Comparison of ENCODE assay signal across 8 cellular contexts in genomic region chr17:38851434-38851833, GRCh38. TPM values are rescaled to one million over a fixed set of nuclear protein-coding genes. Genes with fewer than 3 reads are reported as not detected.
DNase-seq lines count a peak whose midpoint lies in the region; FAIRE-seq and TF ChIP-seq lines count a peak whose summit lies in the region.

No MANE protein-coding gene starts in this region.

- peaks cover 29% of the 10 kb centered on the region for H3K4me1 ChIP-seq in DOHH2 (ENCODE audit: control insufficient read depth, low read length)
- H3K4me1 ChIP-seq in OCI-LY7 (ENCODE audit: insufficient read depth, low read length, poor library complexity, severe bottlenecking) = peaks cover 34% of the 10 kb centered on the region
- H3K4me1 ChIP-seq in endothelial cell of umbilical vein (ENCODE audit: control insufficient read depth, extremely low read depth, insufficient read depth, low read length) = peaks cover 19% of the 10 kb centered on the region
- peaks cover 3% of the 10 kb centered on the region for H3K4me1 ChIP-seq in ovary (ENCODE audit: insufficient read depth)

- no peak for TF ChIP-seq EP300 in ovary (IDR thresholded peaks at IDR 0.05)

- H3K4me2 ChIP-seq in DOHH2 (ENCODE audit: low read length) (peak overlapping the region; percentile 75), OCI-LY7 (ENCODE audit: low read length) (peak overlapping the region; percentile 98), endothelial cell of umbilical vein (ENCODE audit: insufficient read depth, low read length) (peak overlapping the region; percentile 96)

- peak overlapping the region; percentile 5; the same call in 1 of the 2 replicates for H3K27ac ChIP-seq in DOHH2 (ENCODE audit: low read depth, low read length)
- H3K27ac ChIP-seq in OCI-LY7 (ENCODE audit: low read depth, low read length, poor library complexity, severe bottlenecking) = no peak overlapping the region
- H3K27ac ChIP-seq in endothelial cell of umbilical vein (ENCODE audit: insufficient read depth, low read depth, low read length) = peak overlapping the region; percentile 2
- no peak overlapping the region for H3K27ac ChIP-seq in ovary

- H3K9ac ChIP-seq in endothelial cell of umbilical vein (replicated peaks; ENCODE audit: extremely low read depth, insufficient read depth, low read length) = peak overlapping the region; percentile 96

- H3F3A ChIP-seq in DOHH2 (ENCODE audit: control insufficient read depth, insufficient read depth) = peaks cover 68% of the 10 kb centered on the region

- dilution Hi-C loops in endothelial cell of umbilical vein (cut with MboI; ENCODE audit: extremely low pct_ligation_motif_present, low sequenced_read_pairs) = no loop called here

- TF ChIP-seq POLR2A in endothelial cell of umbilical vein (IDR thresholded peaks at IDR 0.05; ENCODE audit: low read depth, low read length) (no peak), ovary (IDR thresholded peaks at IDR 0.05) (no peak)

- TF ChIP-seq CTCF in DOHH2 (IDR thresholded peaks at IDR 0.05; ENCODE audit: low read depth, low read length, poor library complexity, severe bottlenecking) (no peak), OCI-LY7 (conservative IDR thresholded peaks at IDR 0.05; ENCODE audit: low read length) (no peak), endothelial cell of umbilical vein (IDR thresholded peaks at IDR 0.05; ENCODE audit: extremely low read depth in 1 of 2, insufficient read depth in 1 of 2, low read depth in 1 of 2, low read length in 2 of 2) (no peak), ovary (IDR thresholded peaks at IDR 0.05) (no peak)

- BruUV-seq in OCI-LY7 (replicated peaks; lab: Mats Ljungman, UMichigan) = no TSS peak
- BruUV-seq in endothelial cell of umbilical vein (replicated peaks; lab: Mats Ljungman, UMichigan) = no TSS peak

- CTCF ChIA-PET in OCI-LY7 (lab: Charles Lee; ENCODE audit: unreplicated experiment) = no interaction called here
- CTCF ChIA-PET in endothelial cell of umbilical vein (lab: Charles Lee) = interaction anchor here (1.0 kb wide), 1 partner anchor 16 kb away, joined by 3 read pairs; no protein-coding TSS in a partner anchor

- intact Hi-C loops in OCI-LY7 (cut with micrococcal nuclease; ENCODE audit: unreplicated experiment) = loop anchor here (5.0 kb wide), 1 partner anchor 99 kb away; the partner anchor contains the start of gene PSMB3
- intact Hi-C loops in endothelial cell of umbilical vein (cut with micrococcal nuclease) = loop anchor here (5.0 kb wide), 1 partner anchor 49 kb away; no protein-coding TSS in a partner anchor
- intact Hi-C loops in ovary (cut with DNase I) = no loop called here

- FAIRE-seq in endothelial cell of umbilical vein (lab: Jason Lieb, UNC) (no peak), frontal cortex (lab: Jason Lieb, UNC) (no peak)

- H3K9me1 ChIP-seq in endothelial cell of umbilical vein (replicated peaks; ENCODE audit: control insufficient read depth, extremely low read depth, insufficient read depth, low read length) = no peaks in the 10 kb centered on the region

- DNase-seq in OCI-LY7 (ENCODE audit: low spot score) (no peak), endothelial cell of umbilical vein (ENCODE audit: low read depth, low spot score) (no peak), ovary (no peak), frontal cortex (ENCODE audit: low spot score in 2 of 2) (no peak), kidney tubule cell (ENCODE audit: low spot score) (no peak), OCI-M2 (lab: John Stamatoyannopoulos, UW; ENCODE audit: unreplicated experiment) (no peak), iPS-NIHi7 (ENCODE audit: extremely low spot score) (no peak)

- H3K9me3 ChIP-seq in DOHH2 (ENCODE audit: control insufficient read depth, insufficient read depth, low read length) (no peaks in the 10 kb centered on the region), OCI-LY7 (ENCODE audit: low read length) (no peaks in the 10 kb centered on the region), endothelial cell of umbilical vein (replicated peaks; ENCODE audit: control insufficient read depth, insufficient read depth, low read length) (no peaks in the 10 kb centered on the region), ovary (no peaks in the 10 kb centered on the region)

- POLR2A ChIA-PET in OCI-LY7 (lab: Charles Lee) (no interaction called here), endothelial cell of umbilical vein (lab: Charles Lee) (interaction anchor here (0.5 kb wide), 1 partner anchor 100 kb away, joined by 9 read pairs; no protein-coding TSS in a partner anchor)

- H3K4me3 ChIP-seq in DOHH2 (ENCODE audit: low read length) (peak overlapping the region; percentile 85), OCI-LY7 (ENCODE audit: low read depth, low read length, poor library complexity, severe bottlenecking) (peak overlapping the region; percentile 87), endothelial cell of umbilical vein (replicated peaks in 1 of 3; ENCODE audit: insufficient read depth in 1 of 3, low read depth in 1 of 3, low read length in 3 of 3) (peak overlapping the region; percentile 82 to 93 (median 91)), ovary (peak overlapping the region; percentile 49)

- H4K20me1 ChIP-seq in DOHH2 (ENCODE audit: control insufficient read depth, insufficient read depth, low read depth, low read length) (peaks cover 38% of the 10 kb centered on the region), OCI-LY7 (ENCODE audit: insufficient read depth, low read length) (peaks cover 28% of the 10 kb centered on the region), endothelial cell of umbilical vein (replicated peaks; ENCODE audit: control insufficient read depth, extremely low read depth, insufficient read depth, low read length) (peaks cover 4% of the 10 kb centered on the region)

- H3K27me3 ChIP-seq in DOHH2 (ENCODE audit: control insufficient read depth, low read length) (no peaks in the 10 kb centered on the region), endothelial cell of umbilical vein (ENCODE audit: control insufficient read depth in 2 of 2, insufficient read depth in 2 of 2, low read length in 2 of 2) (no peaks in the 10 kb centered on the region), ovary (no peaks in the 10 kb centered on the region)

- H3K79me2 ChIP-seq in DOHH2 (ENCODE audit: control insufficient read depth, low read length) = peaks cover 34% of the 10 kb centered on the region
- H3K79me2 ChIP-seq in OCI-LY7 (ENCODE audit: insufficient read depth, low read depth, low read length) = peaks cover 48% of the 10 kb centered on the region
- H3K79me2 ChIP-seq in endothelial cell of umbilical vein (ENCODE audit: control insufficient read depth, insufficient read depth, low read length) = peaks cover 42% of the 10 kb centered on the region

- peaks cover 62% of the 10 kb centered on the region for H3K36me3 ChIP-seq in DOHH2 (ENCODE audit: control insufficient read depth, low read length)
- H3K36me3 ChIP-seq in OCI-LY7 (ENCODE audit: insufficient read depth, low read length) = peaks cover 69% of the 10 kb centered on the region
- peaks cover 24 to 29% of the 10 kb centered on the region in 2 experiments for H3K36me3 ChIP-seq in endothelial cell of umbilical vein (ENCODE audit: control insufficient read depth in 2 of 2, extremely low read depth in 1 of 2, insufficient read depth in 2 of 2, low read length in 2 of 2)
- no peaks in the 10 kb centered on the region for H3K36me3 ChIP-seq in ovary

- no peak overlapping the region for H2AFZ ChIP-seq in OCI-LY7 (ENCODE audit: low read length)
- H2AFZ ChIP-seq in endothelial cell of umbilical vein (ENCODE audit: low read depth, low read length) = no peak overlapping the region

- H3K9me2 ChIP-seq in DOHH2 (replicated peaks; ENCODE audit: control insufficient read depth, low read length) = no peaks in the 10 kb centered on the region
- H3K9me2 ChIP-seq in OCI-LY7 (ENCODE audit: insufficient read depth, low read length) = no peaks in the 10 kb centered on the region

- WGBS in ovary, 3 donors = 11 to 29% (median 14%) methylated on average over 2 of the region's 2 CpGs

RNA-seq across cellular contexts. Expression of gene RPL23, which starts 2.1 kb away (rescaled TPM):
- total RNA-seq in OCI-LY7 (2014; rRNA removed; shearing (Covaris generic)) = 1,289 and 1,881 TPM in 2 replicates
- total RNA-seq in OCI-LY7 (2022) (1,611 and 1,766 TPM in 2 replicates), endothelial cell of umbilical vein (1,270 and 1,292 TPM in 2 replicates), ovary (1,000 to 10,000 TPM; 2,982 to 5,219 (median 3,257) TPM), frontal cortex (1,517 TPM)
- polyA plus RNA-seq in endothelial cell of umbilical vein (1,232 and 1,847 TPM in 2 replicates), ovary (1,000 to 10,000 TPM; 4,771 to 7,100 TPM)
- polyA plus RNA-seq in endothelial cell of umbilical vein (2011; cell fraction: cytosol; rRNA removed) = 2,575 and 3,174 TPM in 2 replicates
- 730 and 736 TPM in 2 replicates for polyA plus RNA-seq in endothelial cell of umbilical vein (2011; cell fraction: nucleus; rRNA removed)
- 2,834 and 3,213 TPM in 2 replicates for polyA plus RNA-seq in endothelial cell of umbilical vein (2012)
- polyA minus RNA-seq in endothelial cell of umbilical vein = 432 and 546 TPM in 2 replicates
- polyA minus RNA-seq in endothelial cell of umbilical vein (2011; cell fraction: cytosol; rRNA and poly(A)+ RNA removed) = 658 TPM
- polyA minus RNA-seq in endothelial cell of umbilical vein (2011; cell fraction: nucleus; rRNA and poly(A)+ RNA removed) = 81.9 and 97.6 TPM in 2 replicates

RNA-seq across cellular contexts. Expression of gene LASP1, which starts 18.4 kb away (rescaled TPM):
- 44.3 and 48.6 TPM in 2 replicates for total RNA-seq in OCI-LY7 (2014; rRNA removed; shearing (Covaris generic))
- total RNA-seq in OCI-LY7 (2022) (101 and 110 TPM in 2 replicates), endothelial cell of umbilical vein (231 and 242 TPM in 2 replicates), ovary (100 to 1,000 TPM in 2 of 7 donors, 10 to 100 TPM in 5; 40.9 to 125 (median 95.0) TPM), frontal cortex (44.0 TPM)
- polyA plus RNA-seq in endothelial cell of umbilical vein (214 and 247 TPM in 2 replicates), ovary (100 to 1,000 TPM in 1 of 2 donors, 10 to 100 TPM in 1; 57.2 to 138 TPM)
- polyA plus RNA-seq in endothelial cell of umbilical vein (2011; cell fraction: cytosol; rRNA removed) = 148 and 183 TPM in 2 replicates
- polyA plus RNA-seq in endothelial cell of umbilical vein (2011; cell fraction: nucleus; rRNA removed) = 122 and 137 TPM in 2 replicates
- polyA plus RNA-seq in endothelial cell of umbilical vein (2012) = 177 and 200 TPM in 2 replicates
- polyA minus RNA-seq in endothelial cell of umbilical vein = 232 and 233 TPM in 2 replicates
- polyA minus RNA-seq in endothelial cell of umbilical vein (2011; cell fraction: cytosol; rRNA and poly(A)+ RNA removed) = 92.4 TPM
- 61.7 and 87.6 TPM in 2 replicates for polyA minus RNA-seq in endothelial cell of umbilical vein (2011; cell fraction: nucleus; rRNA and poly(A)+ RNA removed)

RNA-seq across cellular contexts. Expression of gene CWC25, which starts 26.3 kb away (rescaled TPM):
- total RNA-seq in OCI-LY7 (2014; rRNA removed; shearing (Covaris generic)) = 22.2 and 25.4 TPM in 2 replicates
- 26.8 and 30.8 TPM in 2 replicates for total RNA-seq in OCI-LY7 (2022)
- 19.7 and 20.0 TPM in 2 replicates for total RNA-seq in endothelial cell of umbilical vein
- polyA plus RNA-seq in endothelial cell of umbilical vein = 12.4 and 13.8 TPM in 2 replicates
- polyA plus RNA-seq in endothelial cell of umbilical vein (2011; cell fraction: cytosol; rRNA removed) = 12.6 and 15.4 TPM in 2 replicates
- 71.1 and 86.4 TPM in 2 replicates for polyA plus RNA-seq in endothelial cell of umbilical vein (2011; cell fraction: nucleus; rRNA removed)
- polyA plus RNA-seq in endothelial cell of umbilical vein (2012) = 18.1 and 20.3 TPM in 2 replicates
- 14.3 and 14.8 TPM in 2 replicates for polyA minus RNA-seq in endothelial cell of umbilical vein
- polyA minus RNA-seq in endothelial cell of umbilical vein (2011; cell fraction: cytosol; rRNA and poly(A)+ RNA removed) = 3.8 TPM
- polyA minus RNA-seq in endothelial cell of umbilical vein (2011; cell fraction: nucleus; rRNA and poly(A)+ RNA removed) = 13.2 and 19.7 TPM in 2 replicates
- 10 to 100 TPM; 16.4 to 21.6 (median 18.6) TPM for total RNA-seq in ovary
- polyA plus RNA-seq in ovary = 10 to 100 TPM; 16.9 to 25.2 TPM
- total RNA-seq in frontal cortex = 9.4 TPM

RNA-seq across cellular contexts. Expression of gene PIP4K2B, which starts 52.1 kb away (rescaled TPM):
- total RNA-seq in OCI-LY7 (2014; rRNA removed; shearing (Covaris generic)) = 23.6 and 33.0 TPM in 2 replicates
- total RNA-seq in OCI-LY7 (2022) = 37.8 and 38.6 TPM in 2 replicates
- 48.1 and 48.8 TPM in 2 replicates for total RNA-seq in endothelial cell of umbilical vein
- 22.4 and 23.1 TPM in 2 replicates for polyA plus RNA-seq in endothelial cell of umbilical vein
- polyA plus RNA-seq in endothelial cell of umbilical vein (2011; cell fraction: cytosol; rRNA removed) = 26.9 and 32.2 TPM in 2 replicates
- 60.7 and 65.1 TPM in 2 replicates for polyA plus RNA-seq in endothelial cell of umbilical vein (2011; cell fraction: nucleus; rRNA removed)
- 30.9 and 31.5 TPM in 2 replicates for polyA plus RNA-seq in endothelial cell of umbilical vein (2012)
- polyA minus RNA-seq in endothelial cell of umbilical vein = 68.7 and 71.3 TPM in 2 replicates
- polyA minus RNA-seq in endothelial cell of umbilical vein (2011; cell fraction: cytosol; rRNA and poly(A)+ RNA removed) = 19.7 TPM
- polyA minus RNA-seq in endothelial cell of umbilical vein (2011; cell fraction: nucleus; rRNA and poly(A)+ RNA removed) = 13.5 and 16.2 TPM in 2 replicates
- total RNA-seq in ovary = 10 to 100 TPM; 32.1 to 74.9 (median 66.5) TPM
- polyA plus RNA-seq in ovary = 10 to 100 TPM; 41.4 to 95.3 TPM
- 172 TPM for total RNA-seq in frontal cortex

Comparison
In these comparisons a context has a peak if more than half of its experiments do, and no peak if none do; other contexts are left out.
1. H3K27ac ChIP-seq: peak in DOHH2 (single experiment) and endothelial cell of umbilical vein (single experiment); none in OCI-LY7 (single experiment) and ovary (0 of 2).
2. intact Hi-C loops: an anchor here in OCI-LY7 (5.0 kb wide) and endothelial cell of umbilical vein (5.0 kb wide); none called in ovary.
3. Peak in every context shown above with its lines, with median percentiles within 50 percentile points of each other: H3K4me2 ChIP-seq and H3K4me3 ChIP-seq.